In genomic region chr6:32473378-32474348, GRCh38 we compare ENCODE assay signal across 1 cellular context.
TF ChIP-seq lines count a peak whose summit lies in the region.

No MANE protein-coding gene starts in this region.

TF ChIP-seq in GM12878, 131 proteins besides CTCF, POLR2A, EP300 and RAD21:
- TF ChIP-seq TAF1 (IDR thresholded peaks at IDR 0.05; ENCODE audit: borderline replicate concordance, low read depth, low read length) (peak; percentile 66; the same call in 1 of the 2 replicates), SMAD5 (IDR thresholded peaks at IDR 0.05; ENCODE audit: low read depth) (peak; percentile 90), RFX5 (IDR thresholded peaks at IDR 0.05; ENCODE audit: low read depth, low read length) (peak; percentile 97), CHD2 (IDR thresholded peaks at IDR 0.05; ENCODE audit: borderline replicate concordance, low read depth, low read length) (peak; percentile 43; the same call in 1 of the 2 replicates), BHLHE40 (IDR thresholded peaks at IDR 0.05; ENCODE audit: borderline replicate concordance in 1 of 2, low read depth in 2 of 2, low read length in 1 of 2) (0 out of 4 replicates have a peak, but pooled peaks of 1 of the 2 experiments have one; percentile 12), IKZF2 (IDR thresholded peaks at IDR 0.05) (peak; percentile 55 to 60; a peak in 2 of 4 replicates), POU2F2 (IDR thresholded peaks at IDR 0.05; ENCODE audit: borderline replicate concordance, low read depth, low read length) (peak; percentile 38; the same call in 1 of the 3 replicates), MLLT1 (IDR thresholded peaks at IDR 0.05) (0 out of 2 replicates have a peak, but pooled peaks have one; percentile 16), RELB (IDR thresholded peaks at IDR 0.05; ENCODE audit: low read depth) (0 out of 2 replicates have a peak, but pooled peaks have one; percentile 27), CREB1 (IDR thresholded peaks at IDR 0.05; ENCODE audit: low read depth) (peak; percentile 86), POLR2AphosphoS5 (IDR thresholded peaks at IDR 0.05; ENCODE audit: low read length) (peak; percentile 87), PML (IDR thresholded peaks at IDR 0.05; ENCODE audit: low read length) (peak; percentile 72), CREM (IDR thresholded peaks at IDR 0.05; ENCODE audit: low read depth) (peak; percentile 66), POLR2AphosphoS2 (IDR thresholded peaks at IDR 0.05; ENCODE audit: low read depth, low read length) (peak; percentile 88), CEBPB (IDR thresholded peaks at IDR 0.05; ENCODE audit: borderline replicate concordance in 1 of 2, low read depth in 2 of 2, low read length in 2 of 2) (peak in 1 of 2 experiments; percentile 52; a peak in 1 of 4 replicates), SMAD1 (IDR thresholded peaks at IDR 0.05; ENCODE audit: low read depth, partially characterized antibody) (peak; percentile 73), HDGF (IDR thresholded peaks at IDR 0.05) (0 out of 2 replicates have a peak, but pooled peaks have one; percentile 8), IKZF1 (conservative IDR thresholded peaks at IDR 0.05) (peak; percentile 51; the same call in 1 of the 2 replicates), EED (IDR thresholded peaks at IDR 0.05; ENCODE audit: low read depth) (peak; percentile 86)
- TF ChIP-seq, protein P1, sequence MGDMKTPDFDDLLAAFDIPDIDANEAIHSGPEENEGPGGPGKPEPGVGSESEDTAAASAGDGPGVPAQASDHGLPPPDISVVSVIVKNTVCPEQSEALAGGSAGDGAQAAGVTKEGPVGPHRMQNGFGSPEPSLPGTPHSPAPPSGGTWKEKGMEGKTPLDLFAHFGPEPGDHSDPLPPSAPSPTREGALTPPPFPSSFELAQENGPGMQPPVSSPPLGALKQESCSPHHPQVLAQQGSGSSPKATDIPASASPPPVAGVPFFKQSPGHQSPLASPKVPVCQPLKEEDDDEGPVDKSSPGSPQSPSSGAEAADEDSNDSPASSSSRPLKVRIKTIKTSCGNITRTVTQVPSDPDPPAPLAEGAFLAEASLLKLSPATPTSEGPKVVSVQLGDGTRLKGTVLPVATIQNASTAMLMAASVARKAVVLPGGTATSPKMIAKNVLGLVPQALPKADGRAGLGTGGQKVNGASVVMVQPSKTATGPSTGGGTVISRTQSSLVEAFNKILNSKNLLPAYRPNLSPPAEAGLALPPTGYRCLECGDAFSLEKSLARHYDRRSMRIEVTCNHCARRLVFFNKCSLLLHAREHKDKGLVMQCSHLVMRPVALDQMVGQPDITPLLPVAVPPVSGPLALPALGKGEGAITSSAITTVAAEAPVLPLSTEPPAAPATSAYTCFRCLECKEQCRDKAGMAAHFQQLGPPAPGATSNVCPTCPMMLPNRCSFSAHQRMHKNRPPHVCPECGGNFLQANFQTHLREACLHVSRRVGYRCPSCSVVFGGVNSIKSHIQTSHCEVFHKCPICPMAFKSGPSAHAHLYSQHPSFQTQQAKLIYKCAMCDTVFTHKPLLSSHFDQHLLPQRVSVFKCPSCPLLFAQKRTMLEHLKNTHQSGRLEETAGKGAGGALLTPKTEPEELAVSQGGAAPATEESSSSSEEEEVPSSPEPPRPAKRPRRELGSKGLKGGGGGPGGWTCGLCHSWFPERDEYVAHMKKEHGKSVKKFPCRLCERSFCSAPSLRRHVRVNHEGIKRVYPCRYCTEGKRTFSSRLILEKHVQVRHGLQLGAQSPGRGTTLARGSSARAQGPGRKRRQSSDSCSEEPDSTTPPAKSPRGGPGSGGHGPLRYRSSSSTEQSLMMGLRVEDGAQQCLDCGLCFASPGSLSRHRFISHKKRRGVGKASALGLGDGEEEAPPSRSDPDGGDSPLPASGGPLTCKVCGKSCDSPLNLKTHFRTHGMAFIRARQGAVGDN (IDR thresholded peaks at IDR 0.05) = peak; percentile 40; the same call in 1 of the 2 replicates
TF ChIP-seq in GM12878: peak in this region for 20; not testable (repeated sequence) for 111.
